In genomic region chr11:44949160-44950035, GRCh38 we compare ENCODE assay signal across 8 cellular contexts. TPM values are rescaled to one million over a fixed set of nuclear protein-coding genes. Genes with fewer than 3 reads are reported as not detected.
DNase-seq lines count a peak whose midpoint lies in the region; ATAC-seq and TF ChIP-seq lines count a peak whose summit lies in the region.

No MANE protein-coding gene starts in this region.

- peak overlapping the region; percentile 73 for H3K4me3 Mint-ChIP-seq in activated naive CD4-positive, alpha-beta T cell treated with anti-CD3 and anti-CD28 coated beads for 36 hours

- peak; percentile 68 for TF ChIP-seq CTCF in retinal pigment epithelial cell (conservative IDR thresholded peaks at IDR 0.05; ENCODE audit: low read depth, low read length)

- CTCF ChIA-PET in activated naive CD4-positive, alpha-beta T cell treated with anti-CD3 and anti-CD28 coated beads for 36 hours (lab: Charles Lee): interaction anchor here (0.9 to 3.5 kb wide), 5 partner anchors 20 to 155 kb away, joined by 3 to 26 read pairs (median 4); no protein-coding TSS in a partner anchor

- intact Hi-C loops in activated naive CD4-positive, alpha-beta T cell treated with anti-CD3 and anti-CD28 coated beads for 36 hours (cut with micrococcal nuclease): loop anchor here (1.0 to 5.0 kb wide), 3 partner anchors 133 to 197 kb away; partner anchors contain the start of gene PRDM11
- intact Hi-C loops in left cardiac atrium (cut with DNase I): loop anchor here in 1 of 2 donors (5.0 kb wide), 1 partner anchor 43 kb away; no protein-coding TSS in a partner anchor

- no peaks in the 10 kb centered on the region for H3K36me3 Mint-ChIP-seq in activated naive CD4-positive, alpha-beta T cell treated with anti-CD3 and anti-CD28 coated beads for 36 hours (ENCODE audit: low read depth)

- peak overlapping the region; percentile 68 for H3K4me3 ChIP-seq in retinal pigment epithelial cell (ENCODE audit: low read length)

- H3K4me1 Mint-ChIP-seq in activated naive CD4-positive, alpha-beta T cell treated with anti-CD3 and anti-CD28 coated beads for 36 hours (ENCODE audit: low read depth): peaks cover 2% of the 10 kb centered on the region

- ATAC-seq in left cardiac atrium (peak; percentile 34 to 37), HG02763 (IDR thresholded peaks at IDR 0.05; ENCODE audit: unreplicated experiment) (no peak), GM21576 (IDR thresholded peaks at IDR 0.05; ENCODE audit: unreplicated experiment) (no peak)

- no peaks in the 10 kb centered on the region for H3K9me3 Mint-ChIP-seq in activated naive CD4-positive, alpha-beta T cell treated with anti-CD3 and anti-CD28 coated beads for 36 hours

- no peaks in the 10 kb centered on the region for H3K27me3 Mint-ChIP-seq in activated naive CD4-positive, alpha-beta T cell treated with anti-CD3 and anti-CD28 coated beads for 36 hours (ENCODE audit: low read depth)

- no peak overlapping the region for H3K27ac Mint-ChIP-seq in activated naive CD4-positive, alpha-beta T cell treated with anti-CD3 and anti-CD28 coated beads for 36 hours

- DNase-seq in Daoy (ENCODE audit: low read depth): peak; percentile 28
- peak; percentile 73 for DNase-seq in NCI-H2171 (lab: John Stamatoyannopoulos, UW)
- DNase-seq in activated naive CD4-positive, alpha-beta T cell treated with anti-CD3 and anti-CD28 coated beads for 36 hours: peak; percentile 34
- DNase-seq in left cardiac atrium: no peak
- peak; percentile 2 for DNase-seq in retinal pigment epithelial cell (ENCODE audit: low read depth)
- DNase-seq in LoVo (ENCODE audit: low spot score): no peak

RNA-seq across cellular contexts. Expression of gene TP53I11, which starts 1.3 kb away (rescaled TPM):
- total RNA-seq in Daoy (2014; rRNA removed; shearing (Covaris generic)): 10.1 and 11.2 TPM in 2 replicates
- total RNA-seq in activated naive CD4-positive, alpha-beta T cell treated with anti-CD3 and anti-CD28 coated beads for 36 hours: 10 to 100 TPM; 10.3 to 14.0 TPM
- 100 to 1,000 TPM in 1 of 2 donors, 10 to 100 TPM in 1; 96.4 to 115 TPM for total RNA-seq in left cardiac atrium

Comparison
In these comparisons a context has a peak if more than half of its experiments do, and no peak if none do; other contexts are left out.
1. DNase-seq: peak in Daoy (single experiment), NCI-H2171 (single experiment), activated naive CD4-positive, alpha-beta T cell treated with anti-CD3 and anti-CD28 coated beads for 36 hours (single experiment) and retinal pigment epithelial cell (single experiment); none in left cardiac atrium (single experiment) and LoVo (single experiment).
2. ATAC-seq: peak in left cardiac atrium (2 of 2); none in HG02763 (single experiment) and GM21576 (single experiment).